In genomic region chr2:145906356-145906755, GRCh38 we compare ENCODE assay signal across 15 cellular contexts.
DNase-seq lines count a peak whose midpoint lies in the region; ATAC-seq, FAIRE-seq and TF ChIP-seq lines count a peak whose summit lies in the region.
"Had no signal": no experiment of that assay in that cellular context is flagged by ENCODE, and none has a peak within 500 bp of the region (broad histone marks: within the 10 kb centered on the region; RNA-seq: fewer than 3 reads in every experiment).

No MANE protein-coding gene starts in this region.

- H2BK12ac ChIP-seq in H1 (ENCODE audit: low read depth, low read length), result no peak overlapping the region

- H3K27ac ChIP-seq in H1 (ENCODE audit: low read depth, low read length), result no peak overlapping the region; the same call in 1 of the 2 replicates
- H3K27ac ChIP-seq: dorsolateral prefrontal cortex, skin epidermis, upper lobe of right lung had no signal

- no peak for TF ChIP-seq POLR2A in H1 (IDR thresholded peaks at IDR 0.05; ENCODE audit: control extremely low read depth in 1 of 2, low read depth in 2 of 2, low read length in 2 of 2)

- no peak for FAIRE-seq in H1 (lab: Jason Lieb, UNC)

- H4K91ac ChIP-seq in H1 (replicated peaks; ENCODE audit: insufficient read length, low read length), result no peak overlapping the region

- H3K4ac ChIP-seq in H1 (replicated peaks; ENCODE audit: insufficient read length, low read depth, low read length), result no peak overlapping the region

- no peak overlapping the region for H3K23ac ChIP-seq in H1 (ENCODE audit: insufficient read length)

- peaks cover 2% of the 10 kb centered on the region for H3K9me3 Mint-ChIP-seq in activated naive CD8-positive, alpha-beta T cell treated with anti-CD3 and anti-CD28 coated beads for 36 hours
- peaks cover 5% of the 10 kb centered on the region for H3K9me3 Mint-ChIP-seq in activated CD8-positive, alpha-beta T cell treated with anti-CD3 and anti-CD28 coated beads for 36 hours

- H2BK15ac ChIP-seq in H1 (ENCODE audit: low read length), result no peak overlapping the region

- H3K18ac ChIP-seq in H1 (ENCODE audit: extremely low read depth, low read length), result peak overlapping the region; percentile 62; the same call in 1 of the 2 replicates

- no peak for TF ChIP-seq EP300 in H1 (IDR thresholded peaks at IDR 0.05; ENCODE audit: borderline replicate concordance in 1 of 2, low read depth in 2 of 2, low read length in 2 of 2)

- no peak overlapping the region for H3K9ac ChIP-seq in H1 (replicated peaks in 1 of 4; ENCODE audit: extremely low read depth in 1 of 4, low read depth in 3 of 4, low read length in 3 of 4)

- no peak overlapping the region for H2BK120ac ChIP-seq in H1 (replicated peaks; ENCODE audit: low read depth, low read length)

- no peaks in the 10 kb centered on the region for H3K79me2 ChIP-seq in H1 (ENCODE audit: control insufficient read depth in 1 of 2, insufficient read depth in 2 of 2, low read length in 2 of 2)

- TF ChIP-seq CTCF in H1 (IDR thresholded peaks at IDR 0.05; ENCODE audit: control extremely low read depth in 1 of 3, insufficient read depth in 1 of 3, low read depth in 1 of 3, low read length in 3 of 3) (no peak), kidney epithelial cell (IDR thresholded peaks at IDR 0.05; ENCODE audit: insufficient read depth, low read length, poor library complexity, severe bottlenecking) (no peak)
- TF ChIP-seq CTCF in activated CD8-positive, alpha-beta T cell treated with anti-CD3 and anti-CD28 coated beads for 36 hours (IDR thresholded peaks at IDR 0.05), result no peak

- no peak overlapping the region for H3K4me3 Mint-ChIP-seq in activated naive CD8-positive, alpha-beta T cell treated with anti-CD3 and anti-CD28 coated beads for 36 hours
- H3K4me3 Mint-ChIP-seq in activated CD8-positive, alpha-beta T cell treated with anti-CD3 and anti-CD28 coated beads for 36 hours, result no peak overlapping the region
- H3K4me3 Mint-ChIP-seq: stimulated activated effector memory CD8-positive, alpha-beta T cell treated with anti-CD3 and anti-CD28 coated beads, Interleukin-12 subunit alpha, Interleukin-12 subunit beta, amount 100 ng/mL, for 72 hours had no signal

- H3K27me3 Mint-ChIP-seq in activated naive CD8-positive, alpha-beta T cell treated with anti-CD3 and anti-CD28 coated beads for 36 hours, result no peaks in the 10 kb centered on the region
- no peaks in the 10 kb centered on the region for H3K27me3 Mint-ChIP-seq in activated CD8-positive, alpha-beta T cell treated with anti-CD3 and anti-CD28 coated beads for 36 hours

- intact Hi-C loops in activated CD8-positive, alpha-beta T cell treated with anti-CD3 and anti-CD28 coated beads for 36 hours (cut with micrococcal nuclease), result no loop called here

- H2BK20ac ChIP-seq in H1 (ENCODE audit: low read length), result no peak overlapping the region

- no peak overlapping the region for H3K4me2 ChIP-seq in H1 (ENCODE audit: insufficient read depth in 1 of 2, low read depth in 2 of 2, low read length in 2 of 2)

- 58% methylated on average over 1 of the region's 1 CpG; no CpG with 5 or more reads in 1 of the 2 experiments for WGBS in H1 (ENCODE audit: extremely low coverage in 1 of 2, insufficient coverage in 1 of 2, insufficient read length in 1 of 2, insufficient replicate concordance in 2 of 2, low coverage in 1 of 2, low lambda C conversion rate in 2 of 2, missing lambda C conversion rate in 1 of 2), 2 experiments

- H3K27me3 ChIP-seq in H1 (replicated peaks in 1 of 4; ENCODE audit: control insufficient read depth in 3 of 4, extremely low read depth in 1 of 4, insufficient read depth in 3 of 4, low read length in 3 of 4) (no peaks in the 10 kb centered on the region), kidney epithelial cell (ENCODE audit: control insufficient read depth, insufficient read depth, low read length) (no peaks in the 10 kb centered on the region)
- H3K27me3 ChIP-seq: upper lobe of right lung had no signal

- no peaks in the 10 kb centered on the region for H3K4me1 Mint-ChIP-seq in activated naive CD8-positive, alpha-beta T cell treated with anti-CD3 and anti-CD28 coated beads for 36 hours
- H3K4me1 Mint-ChIP-seq in activated CD8-positive, alpha-beta T cell treated with anti-CD3 and anti-CD28 coated beads for 36 hours (ENCODE audit: low read depth), result no peaks in the 10 kb centered on the region
- H3K4me1 Mint-ChIP-seq: stimulated activated effector memory CD8-positive, alpha-beta T cell treated with anti-CD3 and anti-CD28 coated beads, Interleukin-12 subunit alpha, Interleukin-12 subunit beta, amount 100 ng/mL, for 72 hours had no signal

- TF ChIP-seq RAD21 in H1 (IDR thresholded peaks at IDR 0.05 in 1 of 2, conservative IDR thresholded peaks at IDR 0.05 in 1 of 2; ENCODE audit: low read depth in 2 of 2, low read length in 2 of 2), result no peak

- no peaks in the 10 kb centered on the region for H3K36me3 Mint-ChIP-seq in activated naive CD8-positive, alpha-beta T cell treated with anti-CD3 and anti-CD28 coated beads for 36 hours
- H3K36me3 Mint-ChIP-seq in activated CD8-positive, alpha-beta T cell treated with anti-CD3 and anti-CD28 coated beads for 36 hours (ENCODE audit: low read depth), result no peaks in the 10 kb centered on the region
- H3K36me3 Mint-ChIP-seq: stimulated activated effector memory CD8-positive, alpha-beta T cell treated with anti-CD3 and anti-CD28 coated beads, Interleukin-12 subunit alpha, Interleukin-12 subunit beta, amount 100 ng/mL, for 72 hours had no signal

- H3K79me1 ChIP-seq in H1 (ENCODE audit: low read depth, low read length), result no peaks in the 10 kb centered on the region

- H3K27ac Mint-ChIP-seq in activated naive CD8-positive, alpha-beta T cell treated with anti-CD3 and anti-CD28 coated beads for 36 hours, result no peak overlapping the region
- no peak overlapping the region for H3K27ac Mint-ChIP-seq in activated CD8-positive, alpha-beta T cell treated with anti-CD3 and anti-CD28 coated beads for 36 hours
- H3K27ac Mint-ChIP-seq: activated T-helper 2 cell treated with anti-CD3 and anti-CD28 coated beads, Interferon-gamma antibody, Interleukin-2, Interleukin-4, amounts not matched to agents 10 μg/mL and 5 μg/mL and 100 μg/mL, durations not matched to agents 14 hours and 24 hours and 36 hours; stimulated activated effector memory CD8-positive, alpha-beta T cell treated with anti-CD3 and anti-CD28 coated beads, Interleukin-12 subunit alpha, Interleukin-12 subunit beta, amount 100 ng/mL, for 72 hours had no signal

- H3K36me3 ChIP-seq in H1 (ENCODE audit: control insufficient read depth in 2 of 4, insufficient read depth in 4 of 4, low read length in 3 of 4) (no peaks in the 10 kb centered on the region), kidney epithelial cell (ENCODE audit: control insufficient read depth, insufficient read depth, low read length) (no peaks in the 10 kb centered on the region)
- H3K36me3 ChIP-seq: upper lobe of right lung had no signal

- no peak overlapping the region for H3K14ac ChIP-seq in H1 (ENCODE audit: insufficient read length)

- no peak overlapping the region for H4K8ac ChIP-seq in H1 (ENCODE audit: extremely low read depth, insufficient read depth, low read length)

- no peak for ATAC-seq in activated CD8-positive, alpha-beta T cell treated with anti-CD3 and anti-CD28 coated beads for 36 hours
- ATAC-seq: stimulated activated effector memory CD8-positive, alpha-beta T cell treated with anti-CD3 and anti-CD28 coated beads, Interleukin-12 subunit alpha, Interleukin-12 subunit beta, amount 100 ng/mL, for 72 hours; upper lobe of right lung had no signal

- CTCF ChIA-PET in H1 (lab: Charles Lee; ENCODE audit: partially characterized antibody), result no interaction called here
- CTCF ChIA-PET in activated CD8-positive, alpha-beta T cell treated with anti-CD3 and anti-CD28 coated beads for 36 hours (lab: Charles Lee), result no interaction called here

- H3K4me1 ChIP-seq in H1 (replicated peaks in 1 of 4; ENCODE audit: control insufficient read depth in 3 of 4, insufficient read depth in 4 of 4, low read length in 3 of 4), result peaks cover 0 to 3% (median 0%) of the 10 kb centered on the region in 4 experiments; a peak in 2 of 7 replicates
- H3K4me1 ChIP-seq: upper lobe of right lung had no signal

- H2AK5ac ChIP-seq in H1 (ENCODE audit: low read depth, low read length), result no peak overlapping the region

- POLR2A ChIA-PET in H1 (lab: Charles Lee; ENCODE audit: partially characterized antibody), result no interaction called here
- POLR2A ChIA-PET in activated CD8-positive, alpha-beta T cell treated with anti-CD3 and anti-CD28 coated beads for 36 hours (lab: Charles Lee), result no interaction called here

- 0 out of 2 replicates have a peak overlapping the region, but pooled peaks have one; percentile 2 for H2AFZ ChIP-seq in H1 (ENCODE audit: low read length)

- no peaks in the 10 kb centered on the region; the same call in 1 of the 2 replicates for H3K23me2 ChIP-seq in H1 (ENCODE audit: low read depth, low read length)

- H3K4me3 ChIP-seq in H1 (ENCODE audit: extremely low read depth in 1 of 4, insufficient read depth in 2 of 4, low read depth in 3 of 4, low read length in 4 of 4) (no peak overlapping the region), kidney epithelial cell (ENCODE audit: low read depth, low read length) (no peak overlapping the region)
- H3K4me3 ChIP-seq: dorsolateral prefrontal cortex, skin epidermis, upper lobe of right lung had no signal

- no peak overlapping the region for H3K56ac ChIP-seq in H1 (replicated peaks; ENCODE audit: insufficient read length, low read depth, low read length)

- H4K5ac ChIP-seq in H1 (ENCODE audit: insufficient read length, low read depth, low read length), result no peak overlapping the region

- H4K20me1 ChIP-seq in H1 (replicated peaks in 1 of 2; ENCODE audit: control insufficient read depth in 1 of 2, insufficient read depth in 2 of 2, low read length in 2 of 2), result no peaks in the 10 kb centered on the region

- peaks cover 8 to 9% of the 10 kb centered on the region in 2 experiments; a peak in 3 of 4 replicates for H3K9me3 ChIP-seq in H1 (ENCODE audit: insufficient read depth in 2 of 2, low read depth in 1 of 2, low read length in 1 of 2)
- H3K9me3 ChIP-seq: upper lobe of right lung had no signal

- DNase-seq in ELR (ENCODE audit: low read depth) (peak; percentile 39), NCI-H226 (peak; percentile 47), H1 (ENCODE audit: low read depth in 1 of 2, low spot score in 2 of 2) (peak in 1 of 2 experiments; percentile 25), kidney epithelial cell (ENCODE audit: low read depth) (peak; percentile 47), DMS79 (lab: John Stamatoyannopoulos, UW) (no peak)
- DNase-seq in activated CD4-positive, CD25-positive, alpha-beta regulatory T cell treated with anti-CD3 and anti-CD28 coated beads, Interleukin-2, amount 50 U/mL, for 72 hours, result no peak
- DNase-seq in activated naive CD8-positive, alpha-beta T cell treated with anti-CD3 and anti-CD28 coated beads for 36 hours, result no peak
- DNase-seq in activated CD8-positive, alpha-beta T cell treated with anti-CD3 and anti-CD28 coated beads for 36 hours, result no peak
- DNase-seq: aorta, COR-L47, dorsolateral prefrontal cortex, upper lobe of right lung had no signal

- H2BK5ac ChIP-seq in H1 (ENCODE audit: low read depth, low read length), result no peak overlapping the region

TF ChIP-seq in H1, 55 proteins besides CTCF, POLR2A, EP300 and RAD21:
- TF ChIP-seq POLR2AphosphoS5 (IDR thresholded peaks at IDR 0.05; ENCODE audit: low read depth, low read length) (no peak), MAFK (IDR thresholded peaks at IDR 0.05; ENCODE audit: low read depth, low read length) (peak; percentile 0; the same call in 1 of the 2 replicates), JUND (IDR thresholded peaks at IDR 0.05; ENCODE audit: low read length) (peak; percentile 51; the same call in 1 of the 2 replicates)
TF ChIP-seq in H1: peak in this region for 2.

Comparison
In these comparisons a context has a peak if more than half of its experiments do, and no peak if none do; other contexts are left out.
1. DNase-seq: peak in ELR (single experiment), NCI-H226 (single experiment) and kidney epithelial cell (single experiment); none in DMS79 (single experiment), activated CD4-positive, CD25-positive, alpha-beta regulatory T cell treated with anti-CD3 and anti-CD28 coated beads, Interleukin-2, amount 50 U/mL, for 72 hours (single experiment), activated naive CD8-positive, alpha-beta T cell treated with anti-CD3 and anti-CD28 coated beads for 36 hours (single experiment) and activated CD8-positive, alpha-beta T cell treated with anti-CD3 and anti-CD28 coated beads for 36 hours (single experiment).